In the genomic region with DNA sequence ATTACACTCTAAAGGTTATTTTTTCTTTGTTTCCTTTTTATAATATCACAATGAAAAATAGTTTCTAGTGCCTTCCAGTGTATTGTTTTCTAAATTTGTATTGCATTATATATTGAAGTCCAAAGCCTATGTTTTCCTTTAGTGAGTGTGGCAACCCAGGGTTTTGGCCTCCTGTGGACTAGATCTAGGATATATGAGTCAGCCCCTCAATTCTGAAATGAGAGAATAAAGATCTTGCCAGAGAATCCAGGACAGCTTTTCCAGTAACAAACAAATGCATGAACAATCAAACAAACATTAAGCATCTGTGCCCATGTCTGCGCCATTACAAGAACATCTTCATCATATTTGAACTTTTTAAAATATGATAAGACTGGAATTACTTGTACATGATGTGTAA, we compare ENCODE assay signal across 29 cellular contexts.
A peak's percentile ranks its signal among the peaks of the same experiment; 100 is the strongest.
DNase-seq lines count a peak whose midpoint lies in the region.
"Had no signal": no experiment of that assay in that cellular context is flagged by ENCODE, and none has a peak within 500 bp of the region (broad histone marks: within the 10 kb centered on the region; RNA-seq: fewer than 3 reads in every experiment).

No MANE protein-coding gene starts in this region.

- H3K4me2 ChIP-seq in GM23248 (ENCODE audit: unreplicated experiment) = peak overlapping the region; percentile 22
- H3K4me2 ChIP-seq: smooth muscle cell had no signal

- H3K27me3 ChIP-seq in GM23248 (replicated peaks; ENCODE audit: insufficient read depth) (no peaks in the 10 kb centered on the region), SJCRH30 (no peaks in the 10 kb centered on the region)
- H3K27me3 ChIP-seq: pancreas, SJSA1, suprapubic skin, upper lobe of left lung had no signal

- no peaks in the 10 kb centered on the region for H3K79me2 ChIP-seq in GM23248 (ENCODE audit: insufficient read depth)

- 68 to 89% methylated on average over 1 of the region's 1 CpG for WGBS in GM23248 (ENCODE audit: low coverage in 1 of 2, low lambda C conversion rate in 2 of 2, missing lambda C conversion rate in 2 of 2), 2 experiments

- H3K4me1 ChIP-seq in GM23248 (ENCODE audit: insufficient read depth) = peaks cover 23% of the 10 kb centered on the region
- H3K4me1 ChIP-seq in SJCRH30 = no peaks in the 10 kb centered on the region
- H3K4me1 ChIP-seq: pancreas, SJSA1, suprapubic skin, upper lobe of left lung had no signal

- no peaks in the 10 kb centered on the region for H3K36me3 ChIP-seq in GM23248 (ENCODE audit: low read depth)
- no peaks in the 10 kb centered on the region for H3K36me3 ChIP-seq in SJCRH30
- H3K36me3 ChIP-seq: pancreas, SJSA1, suprapubic skin, upper lobe of left lung had no signal

- H3K27ac ChIP-seq in GM23248 (peak overlapping the region; percentile 21; the same call in 1 of the 2 replicates), SJCRH30 (no peak overlapping the region)
- H3K27ac ChIP-seq: pancreas, SJSA1, suprapubic skin, upper lobe of left lung had no signal

- H3K9me3 ChIP-seq in GM23248 (ENCODE audit: low read depth) (no peaks in the 10 kb centered on the region), SJCRH30 (replicated peaks) (peaks cover under 1% of the 10 kb centered on the region; the same call in 1 of the 2 replicates)
- H3K9me3 ChIP-seq: pancreas, SJSA1, suprapubic skin, upper lobe of left lung had no signal

- H3K4me3 ChIP-seq in GM23248 (no peak overlapping the region), SJCRH30 (no peak overlapping the region)
- H3K4me3 ChIP-seq: K562, pancreas, SJSA1, smooth muscle cell, suprapubic skin, upper lobe of left lung had no signal

- no peaks in the 10 kb centered on the region for H4K20me1 ChIP-seq in GM23248 (ENCODE audit: insufficient read depth)

- H3K9ac ChIP-seq in GM23248 = no peak overlapping the region

- no peaks in the 10 kb centered on the region for H3K9me2 ChIP-seq in GM23248 (ENCODE audit: insufficient read depth)

- in situ Hi-C loops in GM23248 (cut with MboI) = no loop called here

- H3F3A ChIP-seq in GM23248 (ENCODE audit: insufficient read depth) = peaks cover 9% of the 10 kb centered on the region; the same call in 1 of the 2 replicates

- no peak overlapping the region for H2AFZ ChIP-seq in GM23248

- DNase-seq in GM23248 (peak; percentile 78), NCI-H69 (lab: John Stamatoyannopoulos, UW) (peak; percentile 21), fibroblast of gingiva (ENCODE audit: low read depth) (peak; percentile 71), smooth muscle cell of the brain vasculature (ENCODE audit: low read depth, low spot score) (peak; percentile 24), SJCRH30 (no peak), NOMO-1 treated with dmso at 0.1 percent for 144 hours (lab: John Stamatoyannopoulos, UW; ENCODE audit: unreplicated experiment) (no peak), putamen (ENCODE audit: low spot score) (no peak)
- DNase-seq: activated CD4-positive, alpha-beta T cell treated with anti-CD3 and anti-CD28 coated beads, Interleukin-2, amount 10 ng/mL, durations not matched to agents 24 days and 14 days; activated CD8-positive, alpha-beta memory T cell treated with anti-CD3 and anti-CD28 coated beads for 24 hours; activated T-cell treated with anti-CD3 and anti-CD28 coated beads for 4 hours; anterior cingulate cortex; Calu3; central memory CD4-positive, alpha-beta T cell; DMS79 treated with DMSO at 0.1 percent for 48 hours; hippocampal formation; immature natural killer cell; left colon; mammary epithelial cell; NCI-H1417; NCI-H2029 treated with DMSO at 0.1 percent for 48 hours; NCI-H526 treated with DMSO at 0.1 percent for 48 hours; pancreas; stimulated activated CD4-positive, alpha-beta T cell treated with anti-CD3 and anti-CD28 coated beads, Interleukin-1b, Interleukin-23, amount 100 ng/mL, for 48 hours; stimulated activated naive CD4-positive, alpha-beta T cell treated with Interleukin-2 at 50 U/mL for 16 hours; upper lobe of left lung had no signal

Comparison
In these comparisons a context has a peak if more than half of its experiments do, and no peak if none do; other contexts are left out.
1. DNase-seq: peak in GM23248 (single experiment), NCI-H69 (single experiment), fibroblast of gingiva (single experiment) and smooth muscle cell of the brain vasculature (single experiment); none in SJCRH30 (0 of 2), NOMO-1 treated with dmso at 0.1 percent for 144 hours (single experiment) and putamen (single experiment).